ENCODE assay signal across 8 cellular contexts in the genomic region with DNA sequence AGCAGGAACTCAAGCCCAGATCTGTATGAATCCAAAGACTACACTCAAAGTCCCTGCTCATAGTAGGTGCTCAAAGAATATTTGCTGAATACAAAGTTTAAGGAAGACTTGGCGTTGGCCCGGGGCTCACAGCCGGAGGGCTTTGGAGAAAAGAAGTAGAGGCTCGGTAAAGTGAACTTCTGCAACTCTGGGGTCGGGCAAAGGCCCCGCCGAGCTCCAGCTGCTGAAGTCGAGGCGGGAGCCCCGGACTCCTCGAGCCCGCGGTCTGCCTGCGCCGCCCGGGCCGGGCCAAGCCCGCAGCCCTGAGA. TPM values are rescaled to one million over a fixed set of nuclear protein-coding genes. Genes with fewer than 3 reads are reported as not detected.
A peak's percentile ranks its signal among the peaks of the same experiment; 100 is the strongest.
DNase-seq lines count a peak whose midpoint lies in the region; ATAC-seq and TF ChIP-seq lines count a peak whose summit lies in the region.

No MANE protein-coding gene starts in this region.

- peak overlapping the region; percentile 62 for H3K27ac ChIP-seq in SJCRH30

- no peaks in the 10 kb centered on the region for H3K27me3 ChIP-seq in SJCRH30

- no peak for DNase-seq in activated T-cell treated with anti-CD3 and anti-CD28 coated beads, Interleukin-2, amount 50 U/mL, for 4 hours
- DNase-seq in activated T-cell treated with anti-CD3 and anti-CD28 coated beads, Interleukin-2, amount 50 U/mL, for 1 hour = no peak
- DNase-seq in SJCRH30 (no peak), fibroblast of villous mesenchyme (ENCODE audit: low read depth) (no peak), skeletal muscle cell (ENCODE audit: low read depth) (no peak), OCI-M2 (lab: John Stamatoyannopoulos, UW; ENCODE audit: unreplicated experiment) (no peak), GM10266 (ENCODE audit: extremely low spot score) (no peak)

- H3K4me3 Mint-ChIP-seq in activated T-cell treated with anti-CD3 and anti-CD28 coated beads, Interleukin-2, amount 50 U/mL, for 4 hours = peak overlapping the region; percentile 94

- H3K36me3 ChIP-seq in SJCRH30 = peaks cover 43% of the 10 kb centered on the region

- H3K9me3 ChIP-seq in SJCRH30 (replicated peaks) = no peaks in the 10 kb centered on the region

- H3K4me3 ChIP-seq in SJCRH30 (peak overlapping the region; percentile 76), fibroblast of villous mesenchyme (ENCODE audit: low read depth, low read length) (peak overlapping the region; percentile 89), skeletal muscle cell (ENCODE audit: low read depth, low read length) (peak overlapping the region; percentile 82)

- TF ChIP-seq CTCF in fibroblast of villous mesenchyme (IDR thresholded peaks at IDR 0.05; ENCODE audit: insufficient read depth, low read depth, low read length) (no peak), GM10266 (IDR thresholded peaks at IDR 0.05; ENCODE audit: control insufficient read depth, insufficient read depth, low read depth, missing control alignments) (no peak)

- peaks cover 11% of the 10 kb centered on the region for H3K4me1 ChIP-seq in SJCRH30

- H3K27me3 Mint-ChIP-seq in activated T-cell treated with anti-CD3 and anti-CD28 coated beads, Interleukin-2, amount 50 U/mL, for 4 hours (ENCODE audit: low read depth) = no peaks in the 10 kb centered on the region

- no peaks in the 10 kb centered on the region for H3K9me3 Mint-ChIP-seq in activated T-cell treated with anti-CD3 and anti-CD28 coated beads, Interleukin-2, amount 50 U/mL, for 4 hours

- H3K4me1 Mint-ChIP-seq in activated T-cell treated with anti-CD3 and anti-CD28 coated beads, Interleukin-2, amount 50 U/mL, for 4 hours (ENCODE audit: low read depth) = peaks cover 46% of the 10 kb centered on the region

- H3K36me3 Mint-ChIP-seq in activated T-cell treated with anti-CD3 and anti-CD28 coated beads, Interleukin-2, amount 50 U/mL, for 4 hours (ENCODE audit: insufficient read depth) = peaks cover 40% of the 10 kb centered on the region

- peak; percentile 15 to 16 for ATAC-seq in activated T-cell treated with anti-CD3 and anti-CD28 coated beads, Interleukin-2, amount 50 U/mL, for 4 hours
- no peak for ATAC-seq in GM21381 (IDR thresholded peaks at IDR 0.05; ENCODE audit: unreplicated experiment)

RNA-seq across cellular contexts. Expression of a gene that starts 0.3 kb away (rescaled TPM):
- total RNA-seq in activated T-cell treated with anti-CD3 and anti-CD28 coated beads, Interleukin-2, amount 50 U/mL, for 4 hours = 100 to 1,000 TPM; 192 to 204 (median 200) TPM
- total RNA-seq in SJCRH30 (2014; rRNA removed; shearing (Covaris generic)) = 49.7 and 61.9 TPM in 2 replicates
- 147 and 210 TPM in 2 replicates for total RNA-seq in fibroblast of villous mesenchyme

RNA-seq across cellular contexts. Expression of a gene that starts 6.7 kb away (rescaled TPM):
- total RNA-seq in activated T-cell treated with anti-CD3 and anti-CD28 coated beads, Interleukin-2, amount 50 U/mL, for 4 hours = 1,000 to 10,000 TPM; 4,185 to 4,369 (median 4,226) TPM
- total RNA-seq in SJCRH30 (2014; rRNA removed; shearing (Covaris generic)) = 2,854 and 3,078 TPM in 2 replicates
- total RNA-seq in fibroblast of villous mesenchyme = 1,973 and 2,129 TPM in 2 replicates
